In genomic region chr1:108125312-108126138, GRCh38 we compare ENCODE assay signal across 8 cellular contexts.
DNase-seq lines count a peak whose midpoint lies in the region; ATAC-seq and TF ChIP-seq lines count a peak whose summit lies in the region.

No MANE protein-coding gene starts in this region.

- no peak overlapping the region for H3K27ac ChIP-seq in OCI-LY7 (ENCODE audit: low read depth, low read length, poor library complexity, severe bottlenecking)

- TF ChIP-seq CTCF in OCI-LY7 (conservative IDR thresholded peaks at IDR 0.05; ENCODE audit: low read length) (peak; percentile 91), nephron progenitor cell (IDR thresholded peaks at IDR 0.05) (peak; percentile 93)

- no peaks in the 10 kb centered on the region for H3K36me3 ChIP-seq in OCI-LY7 (ENCODE audit: insufficient read depth, low read length)

- H3K9me3 Mint-ChIP-seq in nephron progenitor cell, result peaks cover 14% of the 10 kb centered on the region
- H3K9me3 Mint-ChIP-seq in stimulated activated naive CD8-positive, alpha-beta T cell treated with anti-CD3 and anti-CD28 coated beads, Interleukin-15, amount 100 ng/mL, for 72 hours, result no peaks in the 10 kb centered on the region

- H3K27me3 Mint-ChIP-seq in nephron progenitor cell (ENCODE audit: low read depth, poor library complexity), result no peaks in the 10 kb centered on the region
- H3K27me3 Mint-ChIP-seq in stimulated activated naive CD8-positive, alpha-beta T cell treated with anti-CD3 and anti-CD28 coated beads, Interleukin-15, amount 100 ng/mL, for 72 hours, result no peaks in the 10 kb centered on the region

- no peaks in the 10 kb centered on the region for H3K36me3 Mint-ChIP-seq in nephron progenitor cell (ENCODE audit: low read depth)

- no TSS peak for BruUV-seq in OCI-LY7 (replicated peaks; lab: Mats Ljungman, UMichigan)

- no peaks in the 10 kb centered on the region for H3K9me3 ChIP-seq in OCI-LY7 (ENCODE audit: low read length)

- intact Hi-C loops in OCI-LY7 (cut with micrococcal nuclease; ENCODE audit: unreplicated experiment), result loop anchor here (1.0 to 5.0 kb wide), 3 partner anchors 160 to 343 kb away; partner anchors contain the start of gene VAV3

- peaks cover 6% of the 10 kb centered on the region for H3K4me1 ChIP-seq in OCI-LY7 (ENCODE audit: insufficient read depth, low read length, poor library complexity, severe bottlenecking)

- peak; percentile 75 for DNase-seq in DMS79 (lab: John Stamatoyannopoulos, UW)
- DNase-seq in Jurkat, Clone E6-1 (ENCODE audit: low read depth, low spot score), result peak; percentile 83
- DNase-seq in OCI-LY7 (ENCODE audit: low spot score), result peak; percentile 77
- peak; percentile 45 for DNase-seq in activated T-cell treated with anti-CD3 and anti-CD28 coated beads for 48 hours (ENCODE audit: low read depth)
- peak; percentile 70 for DNase-seq in fibroblast of gingiva (ENCODE audit: low read depth)
- DNase-seq in nephron progenitor cell, result peak; percentile 65
- DNase-seq in stimulated activated naive CD8-positive, alpha-beta T cell treated with anti-CD3 and anti-CD28 coated beads, Interleukin-15, amount 100 ng/mL, for 72 hours, result peak; percentile 61 to 64

- POLR2A ChIA-PET in OCI-LY7 (lab: Charles Lee), result interaction anchor here (0.7 to 1.2 kb wide), 3 partner anchors 340 to 479 kb away, joined by 3 to 6 read pairs (median 4); no protein-coding TSS in a partner anchor

- no peak overlapping the region for H3K4me3 ChIP-seq in Jurkat, Clone E6-1 (ENCODE audit: low read length)
- no peak overlapping the region for H3K4me3 ChIP-seq in OCI-LY7 (ENCODE audit: low read depth, low read length, poor library complexity, severe bottlenecking)

- H3K9me2 ChIP-seq in OCI-LY7 (ENCODE audit: insufficient read depth, low read length), result no peaks in the 10 kb centered on the region

- peaks cover 25% of the 10 kb centered on the region for H3K4me1 Mint-ChIP-seq in nephron progenitor cell
- peaks cover 7% of the 10 kb centered on the region for H3K4me1 Mint-ChIP-seq in stimulated activated naive CD8-positive, alpha-beta T cell treated with anti-CD3 and anti-CD28 coated beads, Interleukin-15, amount 100 ng/mL, for 72 hours

- no peaks in the 10 kb centered on the region for H4K20me1 ChIP-seq in OCI-LY7 (ENCODE audit: insufficient read depth, low read length)

- ATAC-seq in GM21619 (IDR thresholded peaks at IDR 0.05; ENCODE audit: unreplicated experiment), result peak; percentile 90
- ATAC-seq in stimulated activated naive CD8-positive, alpha-beta T cell treated with anti-CD3 and anti-CD28 coated beads, Interleukin-15, amount 100 ng/mL, for 72 hours, result peak; percentile 87

- peak overlapping the region; percentile 33 for H3K4me3 Mint-ChIP-seq in nephron progenitor cell
- no peak overlapping the region for H3K4me3 Mint-ChIP-seq in stimulated activated naive CD8-positive, alpha-beta T cell treated with anti-CD3 and anti-CD28 coated beads, Interleukin-15, amount 100 ng/mL, for 72 hours

- CTCF ChIA-PET in OCI-LY7 (lab: Charles Lee; ENCODE audit: unreplicated experiment), result interaction anchor here (1.5 to 4.1 kb wide), 2 partner anchors 160 to 343 kb away, joined by 3 to 17 read pairs; partner anchors contain the start of gene VAV3

- no peaks in the 10 kb centered on the region for H3K79me2 ChIP-seq in OCI-LY7 (ENCODE audit: insufficient read depth, low read depth, low read length)

- 0 out of 2 replicates have a peak overlapping the region, but pooled peaks have one; percentile 5 for H3K4me2 ChIP-seq in OCI-LY7 (ENCODE audit: low read length)

- no peak overlapping the region for H3K27ac Mint-ChIP-seq in nephron progenitor cell
- no peak overlapping the region for H3K27ac Mint-ChIP-seq in stimulated activated naive CD8-positive, alpha-beta T cell treated with anti-CD3 and anti-CD28 coated beads, Interleukin-15, amount 100 ng/mL, for 72 hours

- peak overlapping the region; percentile 28; the same call in 1 of the 2 replicates for H2AFZ ChIP-seq in OCI-LY7 (ENCODE audit: low read length)
